ENCODE assay signal across 1 cellular context in the genomic region with DNA sequence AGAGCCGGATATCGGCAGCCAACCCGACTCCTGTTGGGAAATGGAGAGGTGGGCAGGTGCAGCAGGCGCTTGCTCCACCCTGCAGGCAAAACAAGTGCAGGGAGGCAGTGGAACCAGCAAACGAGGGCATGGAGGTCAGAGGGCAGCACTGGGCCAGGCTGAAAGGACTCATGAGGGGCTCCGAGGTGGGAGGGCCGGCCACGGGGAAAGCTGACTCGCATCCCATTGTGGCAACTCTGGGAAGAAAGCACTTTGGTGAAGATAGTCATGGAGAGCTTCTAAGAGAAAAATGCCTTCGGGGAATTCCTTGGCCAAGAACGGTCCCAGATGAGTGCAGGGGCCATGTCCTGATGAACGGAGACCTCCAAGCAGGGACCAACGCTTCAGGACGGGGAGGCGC.
TF ChIP-seq lines count a peak whose summit lies in the region.

No MANE protein-coding gene starts in this region.

TF ChIP-seq in H1, 55 proteins besides CTCF, POLR2A, EP300 and RAD21:
- TF ChIP-seq KDM5A (IDR thresholded peaks at IDR 0.05; ENCODE audit: low read length) (no peak), CHD1 (IDR thresholded peaks at IDR 0.05; ENCODE audit: low read depth, low read length) (no peak), KDM1A (IDR thresholded peaks at IDR 0.05; ENCODE audit: borderline replicate concordance, low read length) (no peak), ZNF274 (IDR thresholded peaks at IDR 0.05; ENCODE audit: borderline replicate concordance, extremely low read depth, low read length) (no peak), POLR2AphosphoS5 (IDR thresholded peaks at IDR 0.05; ENCODE audit: low read depth, low read length) (no peak), FOSL1 (IDR thresholded peaks at IDR 0.05; ENCODE audit: insufficient read depth, low read depth, low read length) (no peak), SUZ12 (IDR thresholded peaks at IDR 0.05; ENCODE audit: low read length) (no peak), RXRA (IDR thresholded peaks at IDR 0.05; ENCODE audit: insufficient read depth, low read depth, low read length) (no peak), SP4 (IDR thresholded peaks at IDR 0.05; ENCODE audit: low read length) (no peak)
